Comparison of ENCODE assay signal across 9 cellular contexts in the genomic region with DNA sequence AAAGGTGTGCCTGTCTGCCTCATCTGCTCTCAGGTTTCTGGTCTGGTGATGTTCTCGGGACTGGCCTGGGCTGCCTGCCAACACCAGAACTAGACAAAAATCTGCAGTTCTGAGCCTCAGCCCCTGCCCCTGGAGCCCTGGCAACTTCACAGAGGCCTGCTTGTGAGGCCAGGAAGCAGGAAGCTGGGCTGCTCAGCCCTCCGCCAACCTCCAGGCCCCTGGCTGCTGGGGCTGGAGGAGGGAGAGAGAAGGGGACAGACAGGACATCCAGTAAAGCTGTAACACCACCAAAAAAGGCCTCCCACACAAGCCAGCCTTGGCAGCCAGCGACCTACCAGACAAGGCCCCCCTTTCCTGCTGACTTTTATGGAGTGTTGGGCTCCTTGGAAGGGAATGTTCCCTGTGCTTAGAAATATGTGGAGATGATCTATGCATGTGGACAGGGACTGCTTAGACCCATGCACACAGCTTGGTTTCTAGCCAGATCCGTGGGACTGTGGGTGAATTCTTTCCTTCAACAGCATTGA.
DNase-seq lines count a peak whose midpoint lies in the region; ATAC-seq and TF ChIP-seq lines count a peak whose summit lies in the region.
"Had no signal": no experiment of that assay in that cellular context is flagged by ENCODE, and none has a peak within 500 bp of the region (broad histone marks: within the 10 kb centered on the region; RNA-seq: fewer than 3 reads in every experiment).

No MANE protein-coding gene starts in this region.

- DNase-seq in AG20443 (ENCODE audit: low spot score) (peak; percentile 59), RWPE1 (ENCODE audit: low spot score) (no peak), foreskin keratinocyte (peak in 1 of 2 donors; percentile 51), omental fat pad (ENCODE audit: low spot score) (no peak), kidney glomerular epithelial cell (lab: John Stamatoyannopoulos, UW) (no peak), WTC11 (ENCODE audit: low spot score) (no peak)
- DNase-seq: activated T-cell treated with anti-CD3 and anti-CD28 coated beads, Interleukin-2, amount 50 U/mL, for 1 hour had no signal

- no peaks in the 10 kb centered on the region for H3K36me3 Mint-ChIP-seq in WTC11

- H3K27ac ChIP-seq in RWPE1 (peak overlapping the region; percentile 34), foreskin keratinocyte (peak overlapping the region; percentile 85)

- POLR2A ChIA-PET in RWPE1 (lab: Yijun Ruan, JAX; ENCODE audit: low non-redundant PET): interaction anchor here (0.7 kb wide), 1 partner anchor 23 kb away, joined by 3 read pairs; no protein-coding TSS in a partner anchor
- POLR2A ChIA-PET in WTC11 (lab: Charles Lee): no interaction called here

- TF ChIP-seq CTCF in RWPE1 (conservative IDR thresholded peaks at IDR 0.05; ENCODE audit: low read depth) (no peak), foreskin keratinocyte (conservative IDR thresholded peaks at IDR 0.05) (no peak), omental fat pad (IDR thresholded peaks at IDR 0.05) (no peak), WTC11 (IDR thresholded peaks at IDR 0.05) (no peak)

- H3K4me1 ChIP-seq in foreskin keratinocyte: peaks cover 31% of the 10 kb centered on the region

- H3K27ac Mint-ChIP-seq in WTC11: no peak overlapping the region

- peaks cover 7% of the 10 kb centered on the region for H3K9me3 Mint-ChIP-seq in WTC11

- no peaks in the 10 kb centered on the region for H3K27me3 ChIP-seq in foreskin keratinocyte

- no peaks in the 10 kb centered on the region for H3K27me3 Mint-ChIP-seq in WTC11 (ENCODE audit: low read depth)

- CTCF ChIA-PET in RWPE1 (lab: Yijun Ruan, JAX) (interaction anchor here (0.7 kb wide), 2 partner anchors 10 to 47 kb away, joined by 3 read pairs; no protein-coding TSS in a partner anchor), WTC11 (lab: Charles Lee) (no interaction called here)

- peak; percentile 13 for ATAC-seq in foreskin keratinocyte
- peak; percentile 51 for ATAC-seq in omental fat pad (ENCODE audit: low FRiP score)
- ATAC-seq in GM18511 (IDR thresholded peaks at IDR 0.05; ENCODE audit: unreplicated experiment): no peak
- no peak for ATAC-seq in HG03378 (IDR thresholded peaks at IDR 0.05; ENCODE audit: unreplicated experiment)
- no peak for ATAC-seq in WTC11

- H3K4me3 Mint-ChIP-seq in WTC11: no peak overlapping the region

- peaks cover 44% of the 10 kb centered on the region for H3K4me1 Mint-ChIP-seq in WTC11

TF ChIP-seq in WTC11, 78 proteins besides CTCF, POLR2A, EP300 and RAD21 (continues in another document):
- TF ChIP-seq ATF1 (CRISPR knock-in tag; IDR thresholded peaks at IDR 0.05) (no peak), FOXJ3 (CRISPR knock-in tag; IDR thresholded peaks at IDR 0.05; ENCODE audit: borderline replicate concordance) (no peak), RORB (CRISPR knock-in tag; IDR thresholded peaks at IDR 0.05) (no peak), NFYB (CRISPR knock-in tag; conservative IDR thresholded peaks at IDR 0.05; ENCODE audit: low read depth) (no peak), TP53 (CRISPR knock-in tag; IDR thresholded peaks at IDR 0.05) (no peak), EMX1 (CRISPR knock-in tag; IDR thresholded peaks at IDR 0.05) (no peak), FOXK1 (CRISPR knock-in tag; IDR thresholded peaks at IDR 0.05) (no peak), RELA (CRISPR knock-in tag; IDR thresholded peaks at IDR 0.05; ENCODE audit: borderline replicate concordance) (no peak), GABPB1 (CRISPR knock-in tag; IDR thresholded peaks at IDR 0.05) (no peak), CBFB (CRISPR knock-in tag; IDR thresholded peaks at IDR 0.05; ENCODE audit: low read depth) (no peak)
- TF ChIP-seq, protein P1, sequence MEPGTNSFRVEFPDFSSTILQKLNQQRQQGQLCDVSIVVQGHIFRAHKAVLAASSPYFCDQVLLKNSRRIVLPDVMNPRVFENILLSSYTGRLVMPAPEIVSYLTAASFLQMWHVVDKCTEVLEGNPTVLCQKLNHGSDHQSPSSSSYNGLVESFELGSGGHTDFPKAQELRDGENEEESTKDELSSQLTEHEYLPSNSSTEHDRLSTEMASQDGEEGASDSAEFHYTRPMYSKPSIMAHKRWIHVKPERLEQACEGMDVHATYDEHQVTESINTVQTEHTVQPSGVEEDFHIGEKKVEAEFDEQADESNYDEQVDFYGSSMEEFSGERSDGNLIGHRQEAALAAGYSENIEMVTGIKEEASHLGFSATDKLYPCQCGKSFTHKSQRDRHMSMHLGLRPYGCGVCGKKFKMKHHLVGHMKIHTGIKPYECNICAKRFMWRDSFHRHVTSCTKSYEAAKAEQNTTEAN (CRISPR knock-in tag; IDR thresholded peaks at IDR 0.05): no peak
- TF ChIP-seq, protein P2, sequence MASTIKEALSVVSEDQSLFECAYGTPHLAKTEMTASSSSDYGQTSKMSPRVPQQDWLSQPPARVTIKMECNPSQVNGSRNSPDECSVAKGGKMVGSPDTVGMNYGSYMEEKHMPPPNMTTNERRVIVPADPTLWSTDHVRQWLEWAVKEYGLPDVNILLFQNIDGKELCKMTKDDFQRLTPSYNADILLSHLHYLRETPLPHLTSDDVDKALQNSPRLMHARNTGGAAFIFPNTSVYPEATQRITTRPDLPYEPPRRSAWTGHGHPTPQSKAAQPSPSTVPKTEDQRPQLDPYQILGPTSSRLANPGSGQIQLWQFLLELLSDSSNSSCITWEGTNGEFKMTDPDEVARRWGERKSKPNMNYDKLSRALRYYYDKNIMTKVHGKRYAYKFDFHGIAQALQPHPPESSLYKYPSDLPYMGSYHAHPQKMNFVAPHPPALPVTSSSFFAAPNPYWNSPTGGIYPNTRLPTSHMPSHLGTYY (CRISPR knock-in tag; IDR thresholded peaks at IDR 0.05): no peak
- TF ChIP-seq, protein P3, sequence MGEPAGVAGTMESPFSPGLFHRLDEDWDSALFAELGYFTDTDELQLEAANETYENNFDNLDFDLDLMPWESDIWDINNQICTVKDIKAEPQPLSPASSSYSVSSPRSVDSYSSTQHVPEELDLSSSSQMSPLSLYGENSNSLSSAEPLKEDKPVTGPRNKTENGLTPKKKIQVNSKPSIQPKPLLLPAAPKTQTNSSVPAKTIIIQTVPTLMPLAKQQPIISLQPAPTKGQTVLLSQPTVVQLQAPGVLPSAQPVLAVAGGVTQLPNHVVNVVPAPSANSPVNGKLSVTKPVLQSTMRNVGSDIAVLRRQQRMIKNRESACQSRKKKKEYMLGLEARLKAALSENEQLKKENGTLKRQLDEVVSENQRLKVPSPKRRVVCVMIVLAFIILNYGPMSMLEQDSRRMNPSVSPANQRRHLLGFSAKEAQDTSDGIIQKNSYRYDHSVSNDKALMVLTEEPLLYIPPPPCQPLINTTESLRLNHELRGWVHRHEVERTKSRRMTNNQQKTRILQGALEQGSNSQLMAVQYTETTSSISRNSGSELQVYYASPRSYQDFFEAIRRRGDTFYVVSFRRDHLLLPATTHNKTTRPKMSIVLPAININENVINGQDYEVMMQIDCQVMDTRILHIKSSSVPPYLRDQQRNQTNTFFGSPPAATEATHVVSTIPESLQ (CRISPR knock-in tag; IDR thresholded peaks at IDR 0.05): no peak
- TF ChIP-seq, protein P4, sequence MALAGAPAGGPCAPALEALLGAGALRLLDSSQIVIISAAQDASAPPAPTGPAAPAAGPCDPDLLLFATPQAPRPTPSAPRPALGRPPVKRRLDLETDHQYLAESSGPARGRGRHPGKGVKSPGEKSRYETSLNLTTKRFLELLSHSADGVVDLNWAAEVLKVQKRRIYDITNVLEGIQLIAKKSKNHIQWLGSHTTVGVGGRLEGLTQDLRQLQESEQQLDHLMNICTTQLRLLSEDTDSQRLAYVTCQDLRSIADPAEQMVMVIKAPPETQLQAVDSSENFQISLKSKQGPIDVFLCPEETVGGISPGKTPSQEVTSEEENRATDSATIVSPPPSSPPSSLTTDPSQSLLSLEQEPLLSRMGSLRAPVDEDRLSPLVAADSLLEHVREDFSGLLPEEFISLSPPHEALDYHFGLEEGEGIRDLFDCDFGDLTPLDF (CRISPR knock-in tag; IDR thresholded peaks at IDR 0.05): no peak
- TF ChIP-seq, protein P5, sequence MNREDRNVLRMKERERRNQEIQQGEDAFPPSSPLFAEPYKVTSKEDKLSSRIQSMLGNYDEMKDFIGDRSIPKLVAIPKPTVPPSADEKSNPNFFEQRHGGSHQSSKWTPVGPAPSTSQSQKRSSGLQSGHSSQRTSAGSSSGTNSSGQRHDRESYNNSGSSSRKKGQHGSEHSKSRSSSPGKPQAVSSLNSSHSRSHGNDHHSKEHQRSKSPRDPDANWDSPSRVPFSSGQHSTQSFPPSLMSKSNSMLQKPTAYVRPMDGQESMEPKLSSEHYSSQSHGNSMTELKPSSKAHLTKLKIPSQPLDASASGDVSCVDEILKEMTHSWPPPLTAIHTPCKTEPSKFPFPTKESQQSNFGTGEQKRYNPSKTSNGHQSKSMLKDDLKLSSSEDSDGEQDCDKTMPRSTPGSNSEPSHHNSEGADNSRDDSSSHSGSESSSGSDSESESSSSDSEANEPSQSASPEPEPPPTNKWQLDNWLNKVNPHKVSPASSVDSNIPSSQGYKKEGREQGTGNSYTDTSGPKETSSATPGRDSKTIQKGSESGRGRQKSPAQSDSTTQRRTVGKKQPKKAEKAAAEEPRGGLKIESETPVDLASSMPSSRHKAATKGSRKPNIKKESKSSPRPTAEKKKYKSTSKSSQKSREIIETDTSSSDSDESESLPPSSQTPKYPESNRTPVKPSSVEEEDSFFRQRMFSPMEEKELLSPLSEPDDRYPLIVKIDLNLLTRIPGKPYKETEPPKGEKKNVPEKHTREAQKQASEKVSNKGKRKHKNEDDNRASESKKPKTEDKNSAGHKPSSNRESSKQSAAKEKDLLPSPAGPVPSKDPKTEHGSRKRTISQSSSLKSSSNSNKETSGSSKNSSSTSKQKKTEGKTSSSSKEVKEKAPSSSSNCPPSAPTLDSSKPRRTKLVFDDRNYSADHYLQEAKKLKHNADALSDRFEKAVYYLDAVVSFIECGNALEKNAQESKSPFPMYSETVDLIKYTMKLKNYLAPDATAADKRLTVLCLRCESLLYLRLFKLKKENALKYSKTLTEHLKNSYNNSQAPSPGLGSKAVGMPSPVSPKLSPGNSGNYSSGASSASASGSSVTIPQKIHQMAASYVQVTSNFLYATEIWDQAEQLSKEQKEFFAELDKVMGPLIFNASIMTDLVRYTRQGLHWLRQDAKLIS (CRISPR knock-in tag; IDR thresholded peaks at IDR 0.05; ENCODE audit: borderline replicate concordance): no peak

Comparison
In these comparisons a context has a peak if more than half of its experiments do, and no peak if none do; other contexts are left out.
1. ATAC-seq: peak in foreskin keratinocyte (single experiment) and omental fat pad (single experiment); none in GM18511 (single experiment), HG03378 (single experiment) and WTC11 (single experiment).